In the genomic region with DNA sequence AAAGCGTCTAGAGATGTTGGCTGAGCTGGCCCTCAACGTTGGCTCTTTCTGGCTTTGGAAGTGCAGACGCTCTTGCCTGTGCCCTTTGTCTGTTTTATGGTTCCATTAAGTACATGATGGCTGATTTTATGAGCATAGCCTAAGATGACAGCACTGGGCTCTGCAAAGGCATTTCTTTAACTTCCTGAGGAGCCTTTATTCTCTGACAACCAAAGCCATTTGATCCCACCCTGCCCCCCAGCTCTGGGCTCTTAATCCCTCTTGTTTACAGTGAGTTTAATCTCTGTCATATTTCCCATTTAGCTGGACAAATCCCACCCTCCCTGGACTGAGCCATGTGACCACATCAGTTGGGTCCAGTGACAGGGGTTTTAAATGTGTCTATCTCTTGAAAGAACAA, we compare ENCODE assay signal across 14 cellular contexts.
"Had no signal": no experiment of that assay in that cellular context is flagged by ENCODE, and none has a peak within 500 bp of the region (broad histone marks: within the 10 kb centered on the region; RNA-seq: fewer than 3 reads in every experiment).

No MANE protein-coding gene starts in this region.

- H3K9me3 ChIP-seq: left lung, thoracic aorta, uterus had no signal

- ATAC-seq: activated naive CD8-positive, alpha-beta T cell treated with anti-CD3 and anti-CD28 coated beads, Interleukin-2, amount 50 U/mL, for 24 hours; left lung; stimulated activated effector memory CD8-positive, alpha-beta T cell treated with anti-CD3 and anti-CD28 coated beads, Interleukin-12 subunit alpha, Interleukin-12 subunit beta, amount 100 ng/mL, for 72 hours had no signal

- H3K27ac Mint-ChIP-seq: activated naive CD4-positive, alpha-beta T cell treated with anti-CD3 and anti-CD28 coated beads for 36 hours; activated naive CD8-positive, alpha-beta T cell treated with anti-CD3 and anti-CD28 coated beads, Interleukin-2, amount 50 U/mL, for 24 hours; memory B cell; stimulated activated effector memory CD8-positive, alpha-beta T cell treated with anti-CD3 and anti-CD28 coated beads, Interleukin-12 subunit alpha, Interleukin-12 subunit beta, amount 100 ng/mL, for 72 hours had no signal

- H3K36me3 ChIP-seq: left lung, thoracic aorta, uterus had no signal

- H3K36me3 Mint-ChIP-seq: memory B cell; stimulated activated effector memory CD8-positive, alpha-beta T cell treated with anti-CD3 and anti-CD28 coated beads, Interleukin-12 subunit alpha, Interleukin-12 subunit beta, amount 100 ng/mL, for 72 hours had no signal

- DNase-seq: activated CD4-positive, CD25-positive, alpha-beta regulatory T cell treated with anti-CD3 and anti-CD28 coated beads, Interleukin-2, amount 50 U/mL, for 72 hours; activated naive CD4-positive, alpha-beta T cell treated with anti-CD3 and anti-CD28 coated beads for 36 hours; activated naive CD8-positive, alpha-beta T cell treated with anti-CD3 and anti-CD28 coated beads, Interleukin-2, amount 50 U/mL, for 24 hours; aorta; foreskin melanocyte; left lung; stimulated activated CD4-positive, alpha-beta T cell treated with anti-CD3 and anti-CD28 coated beads, Interleukin-12 subunit alpha, Interleukin-12 subunit beta, amount 100 ng/mL, for 4 hours; stimulated activated CD4-positive, alpha-beta T cell treated with anti-CD3 and anti-CD28 coated beads, Interleukin-2, amount 100 ng/mL, for 24 hours; uterus had no signal

- H3K4me3 ChIP-seq: left lung, thoracic aorta, uterus had no signal

- H3K4me1 ChIP-seq: left lung, uterus had no signal

- H3K27me3 ChIP-seq: left lung, uterus had no signal

- H3K4me3 Mint-ChIP-seq: activated naive CD4-positive, alpha-beta T cell treated with anti-CD3 and anti-CD28 coated beads for 36 hours; activated naive CD8-positive, alpha-beta T cell treated with anti-CD3 and anti-CD28 coated beads, Interleukin-2, amount 50 U/mL, for 24 hours; memory B cell; nephron; stimulated activated effector memory CD8-positive, alpha-beta T cell treated with anti-CD3 and anti-CD28 coated beads, Interleukin-12 subunit alpha, Interleukin-12 subunit beta, amount 100 ng/mL, for 72 hours had no signal

- H3K9me3 Mint-ChIP-seq: activated naive CD4-positive, alpha-beta T cell treated with anti-CD3 and anti-CD28 coated beads for 36 hours; activated naive CD8-positive, alpha-beta T cell treated with anti-CD3 and anti-CD28 coated beads, Interleukin-2, amount 50 U/mL, for 24 hours; stimulated activated effector memory CD8-positive, alpha-beta T cell treated with anti-CD3 and anti-CD28 coated beads, Interleukin-12 subunit alpha, Interleukin-12 subunit beta, amount 100 ng/mL, for 72 hours had no signal

- H3K4me1 Mint-ChIP-seq: activated naive CD8-positive, alpha-beta T cell treated with anti-CD3 and anti-CD28 coated beads, Interleukin-2, amount 50 U/mL, for 24 hours; memory B cell; stimulated activated effector memory CD8-positive, alpha-beta T cell treated with anti-CD3 and anti-CD28 coated beads, Interleukin-12 subunit alpha, Interleukin-12 subunit beta, amount 100 ng/mL, for 72 hours had no signal

- H3K27ac ChIP-seq: epithelial cell of prostate, left lung, thoracic aorta, uterus had no signal
